ENCODE assay signal across 8 cellular contexts in the genomic region with DNA sequence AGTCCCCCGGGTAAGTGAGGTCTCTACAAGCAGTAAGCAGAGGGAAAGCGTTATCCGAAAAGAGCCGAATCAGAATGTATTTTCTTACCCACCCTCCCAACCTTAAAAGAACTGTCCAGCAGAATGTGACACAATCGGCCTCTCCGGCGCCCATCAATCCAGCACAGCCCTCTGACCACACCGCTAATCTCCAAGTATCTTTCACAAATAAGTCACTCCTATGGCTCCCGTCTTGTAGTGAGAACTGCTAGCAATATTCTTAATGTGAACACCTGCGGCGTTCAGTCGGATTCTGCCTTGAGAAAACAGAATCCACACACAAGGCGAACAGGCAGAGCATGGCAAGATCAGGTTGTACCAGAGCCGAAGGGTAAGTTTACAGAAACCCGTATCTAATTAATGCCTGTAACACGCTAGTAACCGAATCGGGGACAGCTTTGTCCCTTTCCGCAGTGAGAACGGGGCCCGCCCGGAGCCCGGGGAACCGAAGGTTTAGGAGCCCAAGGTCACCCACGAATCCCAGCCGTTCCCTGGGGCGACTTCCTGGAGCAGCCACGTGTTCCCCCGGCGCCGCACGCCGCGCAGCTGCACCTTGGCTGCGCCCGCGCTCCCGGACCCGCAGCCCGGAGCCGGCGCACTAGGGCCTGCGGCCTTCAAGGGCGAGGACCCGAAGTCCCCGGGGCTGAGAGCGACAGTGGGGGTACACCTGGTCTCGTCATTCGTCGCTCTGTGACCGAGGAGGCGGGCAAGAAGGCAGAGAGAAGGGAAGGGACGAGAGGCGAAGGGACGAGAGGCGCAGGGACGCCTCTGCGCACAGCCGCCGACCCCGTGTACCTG. TPM values are rescaled to one million over a fixed set of nuclear protein-coding genes. Genes with fewer than 3 reads are reported as not detected.
A peak's percentile ranks its signal among the peaks of the same experiment; 100 is the strongest.
DNase-seq lines count a peak whose midpoint lies in the region; ATAC-seq and TF ChIP-seq lines count a peak whose summit lies in the region.

No MANE protein-coding gene starts in this region.

- H3K9me3 Mint-ChIP-seq in endothelial cell (ENCODE audit: unreplicated experiment): no peaks in the 10 kb centered on the region

- peaks cover 8% of the 10 kb centered on the region for H3K4me1 Mint-ChIP-seq in endothelial cell (ENCODE audit: unreplicated experiment)

- H3K4me3 ChIP-seq in AG04450 (ENCODE audit: low read depth, low read length): peak overlapping the region; percentile 94

- no peaks in the 10 kb centered on the region for H3K36me3 Mint-ChIP-seq in endothelial cell (ENCODE audit: low read depth, unreplicated experiment)

- ATAC-seq in GM18909 (IDR thresholded peaks at IDR 0.05; ENCODE audit: poor library complexity, unreplicated experiment) (peak; percentile 46), HG03196 (IDR thresholded peaks at IDR 0.05; ENCODE audit: unreplicated experiment) (peak; percentile 37)

- peak overlapping the region; percentile 98 for H3K4me3 Mint-ChIP-seq in endothelial cell (ENCODE audit: unreplicated experiment)

- no peak for TF ChIP-seq CTCF in AG04450 (IDR thresholded peaks at IDR 0.05; ENCODE audit: low read depth, low read length)
- TF ChIP-seq CTCF in endothelial cell (IDR thresholded peaks at IDR 0.05; ENCODE audit: unreplicated experiment): no peak

- POLR2A ChIA-PET in AG04450 (lab: Yijun Ruan, JAX): interaction anchor here (0.6 to 0.9 kb wide), 4 partner anchors 10 to 362 kb away, joined by 3 read pairs; no protein-coding TSS in a partner anchor

- peaks cover 2% of the 10 kb centered on the region for H3K27me3 ChIP-seq in AG04450 (ENCODE audit: control insufficient read depth, insufficient read depth, low read length)

- DNase-seq in AG04450 (ENCODE audit: low read depth, low spot score): no peak
- DNase-seq in NCI-H748 (lab: John Stamatoyannopoulos, UW; ENCODE audit: unreplicated experiment): peak; percentile 62
- DNase-seq in activated CD8-positive, alpha-beta memory T cell treated with anti-CD3 and anti-CD28 coated beads, Interleukin-2, amount 50 U/mL, for 4 hours: peak; percentile 54
- peak; percentile 49 for DNase-seq in endothelial cell (ENCODE audit: low spot score)
- DNase-seq in middle frontal gyrus (ENCODE audit: extremely low spot score, low spot score): peak; percentile 56
- DNase-seq in stimulated activated CD8-positive, alpha-beta memory T cell treated with anti-CD3 and anti-CD28 coated beads, Interleukin-2, amount 100 ng/mL, for 48 hours (ENCODE audit: low read depth in 2 of 2): peak; percentile 32 to 42

- H3K9me3 ChIP-seq in AG04450 (ENCODE audit: control insufficient read depth, insufficient read depth, low read length): no peaks in the 10 kb centered on the region; the same call in 1 of the 2 replicates

- H3K27me3 Mint-ChIP-seq in endothelial cell (ENCODE audit: unreplicated experiment): peaks cover 3% of the 10 kb centered on the region

- H3K27ac ChIP-seq in AG04450 (ENCODE audit: low read depth, low read length): peak overlapping the region; percentile 75

- H3K27ac Mint-ChIP-seq in endothelial cell (ENCODE audit: unreplicated experiment): no peak overlapping the region

- CTCF ChIA-PET in AG04450 (lab: Charles Lee): interaction anchor here (0.7 kb wide), 1 partner anchor 9 kb away, joined by 3 read pairs; no protein-coding TSS in a partner anchor

RNA-seq across cellular contexts. Expression of gene TFRC, which starts 0.7 kb away (rescaled TPM):
- polyA plus RNA-seq in AG04450 (2011; rRNA removed): 121 and 155 TPM in 2 replicates
- polyA minus RNA-seq in AG04450 (2011; rRNA and poly(A)+ RNA removed): 230 and 241 TPM in 2 replicates
- 23.5 TPM for total RNA-seq in endothelial cell (ENCODE audit: unreplicated experiment)
